41 cellular contexts compared by ENCODE assay signal in genomic region chr20:58182521-58183140, GRCh38. TPM values are rescaled to one million over a fixed set of nuclear protein-coding genes. Genes with fewer than 3 reads are reported as not detected.
"Had no signal": no experiment of that assay in that cellular context is flagged by ENCODE, and none has a peak within 500 bp of the region (broad histone marks: within the 10 kb centered on the region; RNA-seq: fewer than 3 reads in every experiment).

No MANE protein-coding gene starts in this region.

- H3K4me1 Mint-ChIP-seq: activated T-helper 17 cell treated with anti-CD3 and anti-CD28 coated beads, Interleukin-2, amount 50 U/mL, for 72 hours had no signal

- H3K27ac Mint-ChIP-seq: activated B cell treated with CpG ODN at 0.5 μM for 24 hours; activated CD4-positive, alpha-beta memory T cell treated with anti-CD3 and anti-CD28 coated beads for 36 hours; activated CD4-positive, alpha-beta T cell treated with anti-CD3 and anti-CD28 coated beads, Interleukin-2, amount 10 ng/mL, durations not matched to agents 24 days and 14 days; activated CD8-positive, alpha-beta T cell treated with anti-CD3 and anti-CD28 coated beads for 36 hours; activated naive CD4-positive, alpha-beta T cell treated with anti-CD3 and anti-CD28 coated beads for 36 hours; activated naive CD4-positive, alpha-beta T cell treated with anti-CD3 and anti-CD28 coated beads, Interleukin-2, amount 50 U/mL, for 72 hours; activated naive CD8-positive, alpha-beta T cell treated with anti-CD3 and anti-CD28 coated beads for 36 hours; activated T-cell treated with anti-CD3 and anti-CD28 coated beads, Interleukin-2, amount 50 U/mL, for 72 hours; activated T-helper 1 cell treated with anti-CD3 and anti-CD28 coated beads, Interleukin-12 subunit alpha, Interleukin-12 subunit beta, Interleukin-2, Interleukin-4 antibody, amounts not matched to agents 30 ng/mL and 10 ng/mL and 1 ng/mL, durations not matched to agents 14 hours and 24 hours and 36 hours; activated T-helper 17 cell treated with anti-CD3 and anti-CD28 coated beads, Interleukin-2, amount 50 U/mL, for 72 hours; T-helper 1 cell treated with Interleukin-12 subunit alpha and Interleukin-12 subunit beta and Interleukin-4 antibody, amounts not matched to agents 30 μg/mL and 1 μg/mL, for 36 hours; T-helper 2 cell treated with Interferon-gamma antibody and Interleukin-4, amounts not matched to agents 5 μg/mL and 100 μg/mL, for 36 hours had no signal

- H3K9me3 Mint-ChIP-seq: activated CD4-positive, alpha-beta memory T cell treated with anti-CD3 and anti-CD28 coated beads for 36 hours; activated CD4-positive, alpha-beta T cell treated with anti-CD3 and anti-CD28 coated beads, Interleukin-2, amount 10 ng/mL, durations not matched to agents 24 days and 14 days; activated naive CD4-positive, alpha-beta T cell treated with anti-CD3 and anti-CD28 coated beads for 36 hours; activated naive CD8-positive, alpha-beta T cell treated with anti-CD3 and anti-CD28 coated beads for 36 hours; activated T-cell treated with anti-CD3 and anti-CD28 coated beads, Interleukin-2, amount 50 U/mL, for 4 hours; activated T-helper 1 cell treated with anti-CD3 and anti-CD28 coated beads, Interleukin-12 subunit alpha, Interleukin-12 subunit beta, Interleukin-2, Interleukin-4 antibody, amounts not matched to agents 30 ng/mL and 10 ng/mL and 1 ng/mL, durations not matched to agents 14 hours and 24 hours and 36 hours; activated T-helper 17 cell treated with anti-CD3 and anti-CD28 coated beads, Interleukin-2, amount 50 U/mL, for 72 hours; central memory CD8-positive, alpha-beta T cell; T-helper 1 cell treated with Interleukin-12 subunit alpha and Interleukin-12 subunit beta and Interleukin-4 antibody, amounts not matched to agents 30 μg/mL and 1 μg/mL, for 36 hours had no signal

- H3K36me3 Mint-ChIP-seq: activated CD4-positive, alpha-beta memory T cell treated with anti-CD3 and anti-CD28 coated beads for 36 hours; activated naive CD4-positive, alpha-beta T cell treated with anti-CD3 and anti-CD28 coated beads, Interleukin-2, amount 50 U/mL, for 72 hours; activated naive CD8-positive, alpha-beta T cell treated with anti-CD3 and anti-CD28 coated beads for 36 hours had no signal

- H3K4me3 Mint-ChIP-seq: activated B cell treated with CpG ODN at 0.5 μM for 24 hours; activated CD4-positive, alpha-beta memory T cell treated with anti-CD3 and anti-CD28 coated beads for 36 hours; activated CD4-positive, alpha-beta T cell treated with anti-CD3 and anti-CD28 coated beads, Interleukin-2, amount 10 ng/mL, durations not matched to agents 24 days and 14 days; activated CD8-positive, alpha-beta T cell treated with anti-CD3 and anti-CD28 coated beads for 36 hours; activated naive CD4-positive, alpha-beta T cell treated with anti-CD3 and anti-CD28 coated beads for 36 hours; activated naive CD8-positive, alpha-beta T cell treated with anti-CD3 and anti-CD28 coated beads for 36 hours; activated T-cell treated with anti-CD3 and anti-CD28 coated beads, Interleukin-2, amount 50 U/mL, for 4 hours; activated T-cell treated with anti-CD3 and anti-CD28 coated beads, Interleukin-2, amount 50 U/mL, for 72 hours; activated T-helper 1 cell treated with anti-CD3 and anti-CD28 coated beads, Interleukin-12 subunit alpha, Interleukin-12 subunit beta, Interleukin-2, Interleukin-4 antibody, amounts not matched to agents 30 ng/mL and 10 ng/mL and 1 ng/mL, durations not matched to agents 14 hours and 24 hours and 36 hours; activated T-helper 17 cell treated with anti-CD3 and anti-CD28 coated beads, Interleukin-2, amount 50 U/mL, for 72 hours; central memory CD8-positive, alpha-beta T cell; T-helper 1 cell treated with Interleukin-12 subunit alpha and Interleukin-12 subunit beta and Interleukin-4 antibody, amounts not matched to agents 30 μg/mL and 1 μg/mL, for 36 hours; T-helper 2 cell treated with Interferon-gamma antibody and Interleukin-4, amounts not matched to agents 5 μg/mL and 100 μg/mL, for 36 hours had no signal

- H3K27ac ChIP-seq: adrenal gland, body of pancreas, brain microvascular endothelial cell, breast epithelium, VCaP had no signal

- H3K9me3 ChIP-seq: adrenal gland had no signal

- H3K4me3 ChIP-seq: adrenal gland, body of pancreas, breast epithelium had no signal

- FAIRE-seq: astrocyte, TTC549 had no signal

- DNase-seq: activated B cell treated with CpG ODN at 0.5 μM for 24 hours; activated CD4-positive, alpha-beta memory T cell treated with anti-CD3 and anti-CD28 coated beads for 36 hours; activated CD4-positive, alpha-beta T cell treated with anti-CD3 and anti-CD28 coated beads for 4 hours; activated CD4-positive, alpha-beta T cell treated with anti-CD3 and anti-CD28 coated beads, Interleukin-2, amount 10 ng/mL, durations not matched to agents 24 days and 14 days; activated CD4-positive, alpha-beta T cell treated with anti-CD3 and anti-CD28 coated beads, Interleukin-2, amount 50 U/mL, for 1 hour; activated CD4-positive, alpha-beta T cell treated with anti-CD3 and anti-CD28 coated beads, Interleukin-2, amount 50 U/mL, for 4 hours; activated CD4-positive, CD25-positive, alpha-beta regulatory T cell treated with anti-CD3 and anti-CD28 coated beads, Interleukin-2, amount 50 U/mL, for 72 hours; activated CD8-positive, alpha-beta memory T cell treated with anti-CD3 and anti-CD28 coated beads, Interleukin-2, amount 50 U/mL, for 4 hours; activated CD8-positive, alpha-beta T cell treated with anti-CD3 and anti-CD28 coated beads for 36 hours; activated effector memory CD4-positive, alpha-beta T cell treated with anti-CD3 and anti-CD28 coated beads, Interleukin-2, amount 50 U/mL, for 16 hours; activated gamma-delta T cell treated with Interleukin-2 at 50 U/mL for 16 hours; activated naive CD4-positive, alpha-beta T cell; activated naive CD4-positive, alpha-beta T cell treated with anti-CD3 and anti-CD28 coated beads for 36 hours; activated naive CD4-positive, alpha-beta T cell treated with anti-CD3 and anti-CD28 coated beads, Interleukin-2, amount 50 U/mL, for 16 hours; activated naive CD8-positive, alpha-beta T cell treated with anti-CD3 and anti-CD28 coated beads for 36 hours; activated T-cell treated with anti-CD3 and anti-CD28 coated beads for 4 hours; activated T-cell treated with anti-CD3 and anti-CD28 coated beads, Interleukin-2, amount 50 U/mL, for 1 hour; activated T-cell treated with anti-CD3 and anti-CD28 coated beads, Interleukin-2, amount 50 U/mL, for 4 hours; activated T-cell treated with anti-CD3 and anti-CD28 coated beads, Interleukin-2, amount 50 U/mL, for 72 hours; adrenal gland; amniotic stem cell; body of pancreas; brain microvascular endothelial cell; caudate nucleus; cerebellar nuclear complex; T-helper 1 cell; T-helper 2 cell; T-helper 9 cell had no signal

- ATAC-seq: activated CD8-positive, alpha-beta T cell treated with anti-CD3 and anti-CD28 coated beads for 36 hours; activated naive CD4-positive, alpha-beta T cell treated with anti-CD3 and anti-CD28 coated beads, Interleukin-2, amount 50 U/mL, for 72 hours; activated T-cell treated with anti-CD3 and anti-CD28 coated beads, Interleukin-2, amount 50 U/mL, for 4 hours; activated T-cell treated with anti-CD3 and anti-CD28 coated beads, Interleukin-2, amount 50 U/mL, for 72 hours; activated T-helper 17 cell treated with anti-CD3 and anti-CD28 coated beads, Interleukin-2, amount 50 U/mL, for 72 hours; body of pancreas had no signal

- H3K36me3 ChIP-seq: adrenal gland, brain microvascular endothelial cell, breast epithelium had no signal

RNA-seq across cellular contexts. Expression of gene ANKRD60, which starts 45.8 kb away (rescaled TPM):
- total RNA-seq: activated B cell treated with CpG ODN at 0.5 μM for 24 hours; activated CD4-positive, alpha-beta memory T cell treated with anti-CD3 and anti-CD28 coated beads for 36 hours; activated CD4-positive, alpha-beta T cell treated with anti-CD3 and anti-CD28 coated beads, Interleukin-2, amount 10 ng/mL, durations not matched to agents 24 days and 14 days; activated CD8-positive, alpha-beta memory T cell treated with anti-CD3 and anti-CD28 coated beads for 36 hours; activated CD8-positive, alpha-beta T cell treated with anti-CD3 and anti-CD28 coated beads for 36 hours; activated naive CD4-positive, alpha-beta T cell treated with anti-CD3 and anti-CD28 coated beads for 36 hours; activated naive CD4-positive, alpha-beta T cell treated with anti-CD3 and anti-CD28 coated beads, Interleukin-2, amount 50 U/mL, for 72 hours; activated naive CD8-positive, alpha-beta T cell treated with anti-CD3 and anti-CD28 coated beads for 36 hours; activated T-cell treated with anti-CD3 and anti-CD28 coated beads, Interleukin-2, amount 50 U/mL, for 4 hours; activated T-cell treated with anti-CD3 and anti-CD28 coated beads, Interleukin-2, amount 50 U/mL, for 72 hours; activated T-helper 1 cell treated with anti-CD3 and anti-CD28 coated beads, Interleukin-12 subunit alpha, Interleukin-12 subunit beta, Interleukin-2, Interleukin-4 antibody, amounts not matched to agents 30 ng/mL and 10 ng/mL and 1 ng/mL, durations not matched to agents 14 hours and 24 hours and 36 hours; activated T-helper 17 cell treated with anti-CD3 and anti-CD28 coated beads, Interleukin-2, amount 50 U/mL, for 72 hours; adrenal gland; aorta; astrocyte; body of pancreas; breast epithelium; chondrocyte had no signal
- polyA plus RNA-seq: adrenal gland, aorta had no signal
